In genomic region chr19:42178791-42179500, GRCh38 we compare ENCODE assay signal across 8 cellular contexts. TPM values are rescaled to one million over a fixed set of nuclear protein-coding genes. Genes with fewer than 3 reads are reported as not detected.
A peak's percentile ranks its signal among the peaks of the same experiment; 100 is the strongest.
DNase-seq lines count a peak whose midpoint lies in the region; ATAC-seq and TF ChIP-seq lines count a peak whose summit lies in the region.

No MANE protein-coding gene starts in this region.

- DNase-seq in AG09309 (ENCODE audit: low read depth) (no peak), GM06990 (ENCODE audit: extremely low read depth, insufficient read length) (no peak), NT2/D1 (ENCODE audit: low read depth, low spot score) (peak; percentile 11), foreskin fibroblast (no peak), NCI-H2196 (lab: John Stamatoyannopoulos, UW; ENCODE audit: unreplicated experiment) (no peak), NCI-H2107 treated with DMSO at 0.1 percent for 48 hours (lab: John Stamatoyannopoulos, UW; ENCODE audit: unreplicated experiment) (no peak), sciatic nerve (ENCODE audit: low spot score) (no peak)

- peaks cover 8% of the 10 kb centered on the region for H3K27me3 ChIP-seq in GM06990 (replicated peaks; ENCODE audit: control insufficient read depth, insufficient read depth, low read length)
- peaks cover 80% of the 10 kb centered on the region for H3K27me3 ChIP-seq in NT2/D1 (ENCODE audit: insufficient read depth, insufficient read length)

- peaks cover 2% of the 10 kb centered on the region for H3K4me1 ChIP-seq in NT2/D1 (ENCODE audit: insufficient read depth, insufficient read length)

- peak; percentile 51 for TF ChIP-seq CTCF in AG09309 (IDR thresholded peaks at IDR 0.05; ENCODE audit: control insufficient read depth, insufficient read depth, low read depth, low read length, missing control alignments)
- peak; percentile 67 for TF ChIP-seq CTCF in GM06990 (IDR thresholded peaks at IDR 0.05; ENCODE audit: insufficient read depth, low read length, poor library complexity, severe bottlenecking)
- peak; percentile 27 for TF ChIP-seq CTCF in foreskin fibroblast (IDR thresholded peaks at IDR 0.05; ENCODE audit: low read depth, low read length)

- no peak overlapping the region for H3K4me3 ChIP-seq in AG09309 (ENCODE audit: control insufficient read depth, low read depth, low read length)
- no peak overlapping the region for H3K4me3 ChIP-seq in GM06990 (replicated peaks; ENCODE audit: low read depth, low read length)
- no peak overlapping the region for H3K4me3 ChIP-seq in NT2/D1 (ENCODE audit: insufficient read length, low read depth)
- H3K4me3 ChIP-seq in foreskin fibroblast (ENCODE audit: low read depth in 1 of 2, low read length in 2 of 2), result no peak overlapping the region

- no peaks in the 10 kb centered on the region for H3K9me3 ChIP-seq in NT2/D1 (ENCODE audit: insufficient read depth, low read length)

- no peak for ATAC-seq in HG02623 (IDR thresholded peaks at IDR 0.05; ENCODE audit: unreplicated experiment)
- no peak for ATAC-seq in sciatic nerve

- H3K9ac ChIP-seq in NT2/D1 (ENCODE audit: insufficient read length, low read depth), result no peak overlapping the region

- H3K36me3 ChIP-seq in GM06990 (ENCODE audit: control insufficient read depth, insufficient read depth, low read length) (no peaks in the 10 kb centered on the region), NT2/D1 (ENCODE audit: insufficient read depth, insufficient read length, low read length) (no peaks in the 10 kb centered on the region)

- intact Hi-C loops in sciatic nerve (cut with DNase I), result no loop called here

RNA-seq across cellular contexts. Expression of gene DEDD2, which starts 38.5 kb away (rescaled TPM):
- 21.8 TPM for total RNA-seq in sciatic nerve

RNA-seq across cellular contexts. Expression of gene ZNF526, which starts 41.2 kb away (rescaled TPM):
- 12.1 TPM for total RNA-seq in sciatic nerve

RNA-seq across cellular contexts. Expression of gene POU2F2, which starts 46.7 kb away (rescaled TPM):
- total RNA-seq in sciatic nerve, result 5.6 TPM
